ENCODE assay signal across 9 cellular contexts in the genomic region with DNA sequence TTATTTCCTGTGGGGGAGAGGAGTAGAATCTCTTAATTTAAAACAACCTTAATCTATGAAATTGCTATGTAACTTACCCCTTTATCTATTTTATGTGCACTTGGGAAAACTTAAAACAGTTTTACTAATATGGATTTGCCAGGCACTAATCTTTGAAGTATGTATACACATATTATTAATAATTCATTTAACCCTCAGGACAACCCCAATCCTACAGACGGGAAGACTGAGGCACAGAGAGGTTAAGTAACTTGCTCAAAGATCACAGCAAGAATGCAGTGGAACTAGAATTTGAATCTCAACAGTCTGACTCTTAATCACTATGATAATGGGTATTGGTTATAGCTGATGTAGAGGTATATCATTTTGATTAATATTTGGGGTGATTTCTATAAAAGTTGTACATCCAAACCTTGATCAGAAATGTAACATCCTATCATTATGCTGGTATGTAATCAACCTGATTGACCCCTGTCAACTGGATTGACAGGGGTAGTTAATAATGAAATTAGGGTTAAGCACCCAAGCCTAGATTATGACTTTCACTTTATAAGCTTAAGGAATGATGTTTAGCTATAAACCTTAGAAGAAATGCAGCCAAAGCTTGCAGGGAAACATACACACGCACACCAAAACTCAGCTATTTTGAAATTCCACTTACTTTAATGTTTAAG. TPM values are rescaled to one million over a fixed set of nuclear protein-coding genes. Genes with fewer than 3 reads are reported as not detected.
DNase-seq lines count a peak whose midpoint lies in the region; ATAC-seq and TF ChIP-seq lines count a peak whose summit lies in the region.
"Had no signal": no experiment of that assay in that cellular context is flagged by ENCODE, and none has a peak within 500 bp of the region (broad histone marks: within the 10 kb centered on the region; RNA-seq: fewer than 3 reads in every experiment).

No MANE protein-coding gene starts in this region.

- no peak for TF ChIP-seq CTCF in thoracic aorta (IDR thresholded peaks at IDR 0.05)

- peak overlapping the region; percentile 95 for H3K4me3 ChIP-seq in thoracic aorta

- H3K4me1 Mint-ChIP-seq in activated CD8-positive, alpha-beta memory T cell treated with anti-CD3 and anti-CD28 coated beads, Interleukin-2, amount 10 ng/mL, durations not matched to agents 7 days and 5 days: peaks cover 16% of the 10 kb centered on the region
- H3K4me1 Mint-ChIP-seq in activated T-helper 17 cell treated with anti-CD3 and anti-CD28 coated beads, Interleukin-2, amount 50 U/mL, for 72 hours: peaks cover 5% of the 10 kb centered on the region
- H3K4me1 Mint-ChIP-seq in immature natural killer cell: peaks cover 21 to 30% of the 10 kb centered on the region in 2 donors

- H3K9me3 ChIP-seq in thoracic aorta: no peaks in the 10 kb centered on the region

- no peaks in the 10 kb centered on the region for H3K36me3 Mint-ChIP-seq in activated CD8-positive, alpha-beta memory T cell treated with anti-CD3 and anti-CD28 coated beads, Interleukin-2, amount 10 ng/mL, durations not matched to agents 7 days and 5 days
- peaks cover 13% of the 10 kb centered on the region for H3K36me3 Mint-ChIP-seq in activated T-helper 17 cell treated with anti-CD3 and anti-CD28 coated beads, Interleukin-2, amount 50 U/mL, for 72 hours (ENCODE audit: low read depth)
- H3K36me3 Mint-ChIP-seq in immature natural killer cell: no peaks in the 10 kb centered on the region

- no peak overlapping the region for H3K27ac Mint-ChIP-seq in activated CD8-positive, alpha-beta memory T cell treated with anti-CD3 and anti-CD28 coated beads, Interleukin-2, amount 10 ng/mL, durations not matched to agents 7 days and 5 days
- H3K27ac Mint-ChIP-seq in activated T-helper 17 cell treated with anti-CD3 and anti-CD28 coated beads, Interleukin-2, amount 50 U/mL, for 72 hours: no peak overlapping the region
- H3K27ac Mint-ChIP-seq in immature natural killer cell: peak overlapping the region in 1 of 6 donors; percentile 86

- peaks cover 33 to 66% of the 10 kb centered on the region in 2 donors for H3K4me1 ChIP-seq in thoracic aorta (ENCODE audit: control insufficient read depth in 1 of 2, low read depth in 2 of 2)

- H3K27me3 ChIP-seq in thoracic aorta (replicated peaks; ENCODE audit: insufficient read depth): no peaks in the 10 kb centered on the region

- H3K9me3 Mint-ChIP-seq in activated CD8-positive, alpha-beta memory T cell treated with anti-CD3 and anti-CD28 coated beads, Interleukin-2, amount 10 ng/mL, durations not matched to agents 7 days and 5 days (ENCODE audit: low read depth): no peaks in the 10 kb centered on the region
- H3K9me3 Mint-ChIP-seq in activated T-helper 17 cell treated with anti-CD3 and anti-CD28 coated beads, Interleukin-2, amount 50 U/mL, for 72 hours: no peaks in the 10 kb centered on the region
- H3K9me3 Mint-ChIP-seq in immature natural killer cell: no peaks in the 10 kb centered on the region

- no peak for ATAC-seq in activated CD8-positive, alpha-beta memory T cell treated with anti-CD3 and anti-CD28 coated beads, Interleukin-2, amount 10 ng/mL, durations not matched to agents 7 days and 5 days
- ATAC-seq in activated T-helper 17 cell treated with anti-CD3 and anti-CD28 coated beads, Interleukin-2, amount 50 U/mL, for 72 hours (replicated peaks): no peak
- ATAC-seq in thoracic aorta (ENCODE audit: insufficient number of reproducible peaks, low FRiP score, low read depth) (no peak), HG02759 (IDR thresholded peaks at IDR 0.05; ENCODE audit: unreplicated experiment) (no peak)

- H3K36me3 ChIP-seq in thoracic aorta: no peaks in the 10 kb centered on the region

- CTCF ChIA-PET in activated CD8-positive, alpha-beta memory T cell treated with anti-CD3 and anti-CD28 coated beads, Interleukin-2, amount 10 ng/mL, durations not matched to agents 7 days and 5 days (lab: Charles Lee): interaction anchor here (0.8 to 7.4 kb wide), 16 partner anchors 8 to 431 kb away, joined by 3 to 190 read pairs (median 16); a partner anchor contains a TSS

- peak overlapping the region; percentile 95 to 98 for H3K27ac ChIP-seq in thoracic aorta

- H3K27me3 Mint-ChIP-seq in activated CD8-positive, alpha-beta memory T cell treated with anti-CD3 and anti-CD28 coated beads, Interleukin-2, amount 10 ng/mL, durations not matched to agents 7 days and 5 days: peaks cover 12% of the 10 kb centered on the region
- no peaks in the 10 kb centered on the region for H3K27me3 Mint-ChIP-seq in activated T-helper 17 cell treated with anti-CD3 and anti-CD28 coated beads, Interleukin-2, amount 50 U/mL, for 72 hours
- H3K27me3 Mint-ChIP-seq in immature natural killer cell (ENCODE audit: low read depth in 3 of 3): peaks cover 2 to 16% (median 11%) of the 10 kb centered on the region in 3 donors

- DNase-seq in activated CD8-positive, alpha-beta memory T cell treated with anti-CD3 and anti-CD28 coated beads, Interleukin-2, amount 10 ng/mL, durations not matched to agents 7 days and 5 days: no peak
- DNase-seq in activated CD8-positive, alpha-beta memory T cell treated with anti-CD3 and anti-CD28 coated beads, Interleukin-2, amount 50 U/mL, for 4 hours: no peak
- DNase-seq in immature natural killer cell (no peak), thoracic aorta (ENCODE audit: low spot score) (no peak), OCI-M1 (lab: John Stamatoyannopoulos, UW) (no peak), 8988T (no peak)
- DNase-seq: foreskin melanocyte had no signal

- H3K4me3 Mint-ChIP-seq in activated CD8-positive, alpha-beta memory T cell treated with anti-CD3 and anti-CD28 coated beads, Interleukin-2, amount 10 ng/mL, durations not matched to agents 7 days and 5 days: peak overlapping the region; percentile 80
- H3K4me3 Mint-ChIP-seq in activated T-helper 17 cell treated with anti-CD3 and anti-CD28 coated beads, Interleukin-2, amount 50 U/mL, for 72 hours: peak overlapping the region; percentile 93
- H3K4me3 Mint-ChIP-seq in immature natural killer cell: peak overlapping the region; percentile 90 to 96 (median 95)

RNA-seq across cellular contexts. Expression of a gene that starts 1.6 kb away (rescaled TPM):
- 10 to 100 TPM in 1 of 2 experiments, 1 to 10 TPM in 1; 8.4 to 12.2 TPM for total RNA-seq in activated CD8-positive, alpha-beta memory T cell treated with anti-CD3 and anti-CD28 coated beads, Interleukin-2, amount 10 ng/mL, durations not matched to agents 7 days and 5 days
- 10 to 100 TPM in 1 of 2 donors, 1 to 10 TPM in 1; 9.1 to 32.0 TPM for total RNA-seq in activated T-helper 17 cell treated with anti-CD3 and anti-CD28 coated beads, Interleukin-2, amount 50 U/mL, for 72 hours
- 1 to 10 TPM in 2 of 3 donors, not detected in 1; 2.0 to 7.9 TPM for polyA plus RNA-seq in immature natural killer cell
- 100 to 1,000 TPM; 257 to 370 TPM for total RNA-seq in thoracic aorta

RNA-seq across cellular contexts. Expression of a gene that starts 52.6 kb away (rescaled TPM):
- total RNA-seq in activated CD8-positive, alpha-beta memory T cell treated with anti-CD3 and anti-CD28 coated beads, Interleukin-2, amount 10 ng/mL, durations not matched to agents 7 days and 5 days: 1 to 10 TPM in 1 of 2 experiments, under 1 TPM in 1; 0.35 to 1.2 TPM
- under 1 TPM in 1 of 2 donors, not detected in 1; 0.21 TPM for total RNA-seq in activated T-helper 17 cell treated with anti-CD3 and anti-CD28 coated beads, Interleukin-2, amount 50 U/mL, for 72 hours
- not detected for polyA plus RNA-seq in immature natural killer cell
- total RNA-seq in thoracic aorta: 10 to 100 TPM; 85.3 to 87.1 TPM

Comparison
In these comparisons a context has a peak if more than half of its experiments do, and no peak if none do; other contexts are left out.
1. RNA of a gene that starts 1.6 kb away (total RNA-seq): 257 to 370 TPM in thoracic aorta; 9.1 to 32.0 TPM in activated T-helper 17 cell treated with anti-CD3 and anti-CD28 coated beads, Interleukin-2, amount 50 U/mL, for 72 hours and 8.4 to 12.2 TPM in activated CD8-positive, alpha-beta memory T cell treated with anti-CD3 and anti-CD28 coated beads, Interleukin-2, amount 10 ng/mL, durations not matched to agents 7 days and 5 days; every median in the first group is over 4 times any median in the second.
2. RNA of a gene that starts 52.6 kb away (total RNA-seq): 85.3 to 87.1 TPM in thoracic aorta; 0.35 to 1.2 TPM in activated CD8-positive, alpha-beta memory T cell treated with anti-CD3 and anti-CD28 coated beads, Interleukin-2, amount 10 ng/mL, durations not matched to agents 7 days and 5 days and 0.21 TPM in activated T-helper 17 cell treated with anti-CD3 and anti-CD28 coated beads, Interleukin-2, amount 50 U/mL, for 72 hours; every median in the first group is over 10 times any median in the second.
3. Peak in every context shown above with its lines, with median percentiles within 50 percentile points of each other: H3K4me3 Mint-ChIP-seq.